1 cellular context compared by ENCODE assay signal in the genomic region with DNA sequence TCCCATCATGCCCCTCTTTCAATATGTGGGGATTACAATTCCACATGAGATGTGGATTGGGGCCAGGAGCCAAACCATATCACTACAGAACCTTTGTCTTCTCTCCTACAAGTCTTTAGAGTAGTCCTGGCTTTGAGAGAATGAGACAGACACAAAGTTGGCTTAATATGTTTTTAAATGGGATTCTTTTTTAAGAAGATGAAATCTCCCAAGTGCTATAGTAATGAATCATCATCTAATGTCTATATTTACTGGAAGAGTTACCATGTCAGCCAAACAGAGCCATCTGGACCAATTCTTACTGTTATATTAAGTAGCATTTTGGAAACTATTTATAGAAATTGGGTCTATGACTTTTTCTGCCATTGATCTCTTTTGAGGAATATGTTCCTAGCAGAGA.
A peak's percentile ranks its signal among the peaks of the same experiment; 100 is the strongest.
TF ChIP-seq lines count a peak whose summit lies in the region.

No MANE protein-coding gene starts in this region.

TF ChIP-seq in IMR-90, 13 proteins besides CTCF, POLR2A, EP300 and RAD21:
- TF ChIP-seq FOS (IDR thresholded peaks at IDR 0.05; ENCODE audit: low read depth, low read length), result peak; percentile 30; the same call in 1 of the 2 replicates
- TF ChIP-seq, protein P1, sequence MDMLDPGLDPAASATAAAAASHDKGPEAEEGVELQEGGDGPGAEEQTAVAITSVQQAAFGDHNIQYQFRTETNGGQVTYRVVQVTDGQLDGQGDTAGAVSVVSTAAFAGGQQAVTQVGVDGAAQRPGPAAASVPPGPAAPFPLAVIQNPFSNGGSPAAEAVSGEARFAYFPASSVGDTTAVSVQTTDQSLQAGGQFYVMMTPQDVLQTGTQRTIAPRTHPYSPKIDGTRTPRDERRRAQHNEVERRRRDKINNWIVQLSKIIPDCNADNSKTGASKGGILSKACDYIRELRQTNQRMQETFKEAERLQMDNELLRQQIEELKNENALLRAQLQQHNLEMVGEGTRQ (IDR thresholded peaks at IDR 0.05; ENCODE audit: low read depth, low read length), result no peak
TF ChIP-seq in IMR-90: peak in this region for 1.
